3 cellular contexts compared by ENCODE assay signal in genomic region chr5:6308683-6309082, GRCh38.
TF ChIP-seq lines count a peak whose summit lies in the region.

No MANE protein-coding gene starts in this region.

TF ChIP-seq in HEK293, 187 proteins besides CTCF, POLR2A, EP300 and RAD21 (continues in another document):
- TF ChIP-seq ZNF48 (tag by site-specific recombination; IDR thresholded peaks at IDR 0.05), result 0 out of 2 replicates have a peak, but pooled peaks have one; percentile 89
- peak; percentile 41 for TF ChIP-seq ZNF707 (tag by site-specific recombination; IDR thresholded peaks at IDR 0.05)
- no peak for TF ChIP-seq ZFP69B (tag by site-specific recombination; IDR thresholded peaks at IDR 0.05)
- peak; percentile 69 for TF ChIP-seq ATF2 (tag by site-specific recombination; IDR thresholded peaks at IDR 0.05; ENCODE audit: low read depth)
- 0 out of 2 replicates have a peak, but pooled peaks have one; percentile 41 for TF ChIP-seq ZNF266 (tag by site-specific recombination; IDR thresholded peaks at IDR 0.05; ENCODE audit: low read depth)
- no peak for TF ChIP-seq KLF16 (tag by site-specific recombination; IDR thresholded peaks at IDR 0.05)
- peak; percentile 85 for TF ChIP-seq ZNF513 (tag by site-specific recombination; IDR thresholded peaks at IDR 0.05)
- TF ChIP-seq ZNF521 (tag by site-specific recombination; IDR thresholded peaks at IDR 0.05), result 0 out of 2 replicates have a peak, but pooled peaks have one; percentile 30
- 0 out of 2 replicates have a peak, but pooled peaks have one; percentile 70 for TF ChIP-seq ZNF621 (tag by site-specific recombination; IDR thresholded peaks at IDR 0.05)
- no peak for TF ChIP-seq ZNF449 (tag by site-specific recombination; IDR thresholded peaks at IDR 0.05)
- TF ChIP-seq ZBTB26 (tag by site-specific recombination; optimal IDR thresholded peaks at IDR 0.05), result peak; percentile 7

TF ChIP-seq in K562, 482 proteins besides CTCF, POLR2A, EP300 and RAD21 (continues in another document):
- TF ChIP-seq NKRF (IDR thresholded peaks at IDR 0.05; ENCODE audit: borderline replicate concordance) (no peak), ELK3 (CRISPR knock-in tag; IDR thresholded peaks at IDR 0.05) (no peak), ETV5 (CRISPR knock-in tag; IDR thresholded peaks at IDR 0.05; ENCODE audit: low read depth) (no peak), ZBTB2 (IDR thresholded peaks at IDR 0.05) (0 out of 2 replicates have a peak, but pooled peaks have one; percentile 40), ZNF174 (CRISPR knock-in tag; IDR thresholded peaks at IDR 0.05) (no peak), IFI16 (CRISPR knock-in tag; IDR thresholded peaks at IDR 0.05) (no peak), ZNF586 (CRISPR knock-in tag; conservative IDR thresholded peaks at IDR 0.05) (no peak), MLLT1 (IDR thresholded peaks at IDR 0.05) (0 out of 4 replicates have a peak, but pooled peaks of 1 of the 2 experiments have one; percentile 30), ZNF75A (CRISPR knock-in tag; IDR thresholded peaks at IDR 0.05) (no peak), KLF16 (IDR thresholded peaks at IDR 0.05) (no peak), KDM1A (IDR thresholded peaks at IDR 0.05) (peak in 1 of 2 experiments; percentile 49; a peak in 1 of 4 replicates), TSC22D4 (tag; IDR thresholded peaks at IDR 0.05) (peak; percentile 69; the same call in 1 of the 2 replicates), FOS (IDR thresholded peaks at IDR 0.05; ENCODE audit: extremely low read depth, insufficient read length) (no peak), NFXL1 (CRISPR knock-in tag; IDR thresholded peaks at IDR 0.05) (no peak), AFF4 (CRISPR knock-in tag; IDR thresholded peaks at IDR 0.05) (no peak), HDAC1 (IDR thresholded peaks at IDR 0.05) (0 out of 4 replicates have a peak, but pooled peaks of 1 of the 2 experiments have one; percentile 34)

TF ChIP-seq in H1, 55 proteins besides CTCF, POLR2A, EP300 and RAD21:
- TF ChIP-seq NRF1 (IDR thresholded peaks at IDR 0.05; ENCODE audit: low read depth, low read length) (no peak), FOSL1 (IDR thresholded peaks at IDR 0.05; ENCODE audit: insufficient read depth, low read depth, low read length) (no peak), KDM5A (IDR thresholded peaks at IDR 0.05; ENCODE audit: low read length) (no peak), PHF8 (conservative IDR thresholded peaks at IDR 0.05; ENCODE audit: low read depth, low read length) (no peak), SIRT6 (IDR thresholded peaks at IDR 0.05; ENCODE audit: low read length) (no peak), SIX5 (IDR thresholded peaks at IDR 0.05; ENCODE audit: low read depth, low read length) (no peak), POLR2AphosphoS5 (IDR thresholded peaks at IDR 0.05; ENCODE audit: low read depth, low read length) (no peak), GTF2F1 (IDR thresholded peaks at IDR 0.05; ENCODE audit: borderline replicate concordance, low read depth, low read length) (no peak), TCF12 (IDR thresholded peaks at IDR 0.05; ENCODE audit: low read depth, low read length) (no peak), RFX5 (IDR thresholded peaks at IDR 0.05; ENCODE audit: borderline replicate concordance, low read depth, low read length) (no peak), USF2 (IDR thresholded peaks at IDR 0.05; ENCODE audit: low read length) (no peak), HDAC2 (IDR thresholded peaks at IDR 0.05; ENCODE audit: borderline replicate concordance in 1 of 2, low read depth in 2 of 2, low read length in 2 of 2) (no peak), EGR1 (IDR thresholded peaks at IDR 0.05; ENCODE audit: borderline replicate concordance, low read depth, low read length) (no peak), JUND (IDR thresholded peaks at IDR 0.05; ENCODE audit: low read length) (no peak), HDAC6 (IDR thresholded peaks at IDR 0.05; ENCODE audit: low read depth, low read length) (no peak)
